Comparison of ENCODE assay signal across 1 cellular context in genomic region chr17:28960256-28961106, GRCh38.
A peak's percentile ranks its signal among the peaks of the same experiment; 100 is the strongest.
TF ChIP-seq lines count a peak whose summit lies in the region.

No MANE protein-coding gene starts in this region.

TF ChIP-seq in HepG2, 621 proteins besides CTCF, POLR2A, EP300 and RAD21:
- TF ChIP-seq ZNF343 (CRISPR knock-in tag; IDR thresholded peaks at IDR 0.05) (no peak), ZNF646 (CRISPR knock-in tag; IDR thresholded peaks at IDR 0.05) (no peak), AGO2 (optimal IDR thresholded peaks at IDR 0.05; ENCODE audit: low read depth, low read length) (peak; percentile 29), ZNF615 (CRISPR knock-in tag; IDR thresholded peaks at IDR 0.05; ENCODE audit: borderline replicate concordance) (no peak)
